1 cellular context compared by ENCODE assay signal in genomic region chr2:11339508-11340083, GRCh38.
TF ChIP-seq lines count a peak whose summit lies in the region.

No MANE protein-coding gene starts in this region.

TF ChIP-seq in SK-N-SH, 30 proteins besides CTCF, POLR2A, EP300 and RAD21 (continued from another document):
- TF ChIP-seq REST (IDR thresholded peaks at IDR 0.05; ENCODE audit: low read depth, low read length) = no peak
- TF ChIP-seq MEF2A (IDR thresholded peaks at IDR 0.05; ENCODE audit: borderline replicate concordance, low read depth) = no peak
- TF ChIP-seq SMC3 (IDR thresholded peaks at IDR 0.05; ENCODE audit: low read depth, low read length) = no peak
- TF ChIP-seq JUND (IDR thresholded peaks at IDR 0.05) = no peak
- TF ChIP-seq GATA2 (CRISPR knock-in tag; IDR thresholded peaks at IDR 0.05) = no peak
- no peak for TF ChIP-seq FOXJ3 (CRISPR knock-in tag; IDR thresholded peaks at IDR 0.05)
